ENCODE assay signal across 12 cellular contexts in genomic region chr15:82122754-82123400, GRCh38.
DNase-seq lines count a peak whose midpoint lies in the region; ATAC-seq and TF ChIP-seq lines count a peak whose summit lies in the region.
"Had no signal": no experiment of that assay in that cellular context is flagged by ENCODE, and none has a peak within 500 bp of the region (broad histone marks: within the 10 kb centered on the region; RNA-seq: fewer than 3 reads in every experiment).

No MANE protein-coding gene starts in this region.

- 0 out of 2 replicates have a peak, but pooled peaks cover 3% of the 10 kb centered on the region for H3K36me3 ChIP-seq in SJCRH30
- H3K36me3 ChIP-seq: pancreas had no signal

- H3K4me3 Mint-ChIP-seq in activated naive CD8-positive, alpha-beta T cell treated with anti-CD3 and anti-CD28 coated beads, Interleukin-2, amount 50 U/mL, for 24 hours, result no peak overlapping the region
- H3K4me3 Mint-ChIP-seq in activated naive CD4-positive, alpha-beta T cell treated with anti-CD3 and anti-CD28 coated beads, Interleukin-2, amount 10 ng/mL, durations not matched to agents 7 days and 5 days, result no peak overlapping the region
- H3K4me3 Mint-ChIP-seq: activated naive CD8-positive, alpha-beta T cell treated with anti-CD3 and anti-CD28 coated beads, Interleukin-2, amount 10 ng/mL, durations not matched to agents 7 days and 5 days had no signal

- no peaks in the 10 kb centered on the region for H3K4me1 Mint-ChIP-seq in activated naive CD8-positive, alpha-beta T cell treated with anti-CD3 and anti-CD28 coated beads, Interleukin-2, amount 50 U/mL, for 24 hours
- H3K4me1 Mint-ChIP-seq in activated naive CD4-positive, alpha-beta T cell treated with anti-CD3 and anti-CD28 coated beads, Interleukin-2, amount 10 ng/mL, durations not matched to agents 7 days and 5 days, result peaks cover 6% of the 10 kb centered on the region

- no peak overlapping the region for H3K27ac Mint-ChIP-seq in activated naive CD8-positive, alpha-beta T cell treated with anti-CD3 and anti-CD28 coated beads, Interleukin-2, amount 50 U/mL, for 24 hours
- H3K27ac Mint-ChIP-seq in activated naive CD4-positive, alpha-beta T cell treated with anti-CD3 and anti-CD28 coated beads, Interleukin-2, amount 10 ng/mL, durations not matched to agents 7 days and 5 days, result no peak overlapping the region
- H3K27ac Mint-ChIP-seq: activated naive CD8-positive, alpha-beta T cell treated with anti-CD3 and anti-CD28 coated beads, Interleukin-2, amount 10 ng/mL, durations not matched to agents 7 days and 5 days had no signal

- no peak for ATAC-seq in activated naive CD8-positive, alpha-beta T cell treated with anti-CD3 and anti-CD28 coated beads, Interleukin-2, amount 50 U/mL, for 24 hours
- ATAC-seq: heart right ventricle had no signal

- H3K4me1 ChIP-seq in SJCRH30, result peaks cover 18% of the 10 kb centered on the region
- H3K4me1 ChIP-seq: heart right ventricle, pancreas had no signal

- TF ChIP-seq CTCF in fibroblast of the aortic adventitia (IDR thresholded peaks at IDR 0.05; ENCODE audit: insufficient read depth, low read length), result no peak

- no peaks in the 10 kb centered on the region for H3K9me3 Mint-ChIP-seq in activated naive CD8-positive, alpha-beta T cell treated with anti-CD3 and anti-CD28 coated beads, Interleukin-2, amount 50 U/mL, for 24 hours
- H3K9me3 Mint-ChIP-seq in activated naive CD4-positive, alpha-beta T cell treated with anti-CD3 and anti-CD28 coated beads, Interleukin-2, amount 10 ng/mL, durations not matched to agents 7 days and 5 days, result no peaks in the 10 kb centered on the region
- H3K9me3 Mint-ChIP-seq: activated naive CD8-positive, alpha-beta T cell treated with anti-CD3 and anti-CD28 coated beads, Interleukin-2, amount 10 ng/mL, durations not matched to agents 7 days and 5 days had no signal

- DNase-seq in GM03348 (ENCODE audit: low spot score) (peak; percentile 86), SJCRH30 (peak; percentile 76 to 80), fibroblast of the aortic adventitia (ENCODE audit: low read depth) (peak; percentile 97), skeletal muscle cell (ENCODE audit: low read depth) (peak; percentile 94), NCI-H1436 (lab: John Stamatoyannopoulos, UW) (no peak), OCI-M2 (lab: John Stamatoyannopoulos, UW; ENCODE audit: unreplicated experiment) (no peak)
- DNase-seq in activated naive CD8-positive, alpha-beta T cell treated with anti-CD3 and anti-CD28 coated beads, Interleukin-2, amount 50 U/mL, for 24 hours, result no peak
- DNase-seq in activated naive CD4-positive, alpha-beta T cell treated with anti-CD3 and anti-CD28 coated beads, Interleukin-2, amount 10 ng/mL, durations not matched to agents 7 days and 5 days, result no peak
- DNase-seq: activated naive CD8-positive, alpha-beta T cell treated with anti-CD3 and anti-CD28 coated beads, Interleukin-2, amount 10 ng/mL, durations not matched to agents 7 days and 5 days; heart right ventricle; Karpas-422; pancreas had no signal

- peaks cover 10% of the 10 kb centered on the region for H3K36me3 Mint-ChIP-seq in activated naive CD8-positive, alpha-beta T cell treated with anti-CD3 and anti-CD28 coated beads, Interleukin-2, amount 50 U/mL, for 24 hours (ENCODE audit: low read depth)
- H3K36me3 Mint-ChIP-seq in activated naive CD4-positive, alpha-beta T cell treated with anti-CD3 and anti-CD28 coated beads, Interleukin-2, amount 10 ng/mL, durations not matched to agents 7 days and 5 days, result peaks cover 11% of the 10 kb centered on the region

- no peaks in the 10 kb centered on the region for H3K9me3 ChIP-seq in SJCRH30 (replicated peaks)
- H3K9me3 ChIP-seq: heart right ventricle, pancreas had no signal

- no peaks in the 10 kb centered on the region for H3K27me3 ChIP-seq in SJCRH30
- H3K27me3 ChIP-seq: heart right ventricle, pancreas had no signal

- CTCF ChIA-PET in activated naive CD4-positive, alpha-beta T cell treated with anti-CD3 and anti-CD28 coated beads, Interleukin-2, amount 10 ng/mL, durations not matched to agents 7 days and 5 days (lab: Charles Lee), result interaction anchor here (1.1 kb wide), 1 partner anchor 17 kb away, joined by 3 read pairs; no protein-coding TSS in a partner anchor

- peak overlapping the region; percentile 22; the same call in 1 of the 2 replicates for H3K27ac ChIP-seq in SJCRH30
- H3K27ac ChIP-seq: heart right ventricle, pancreas had no signal

- H3K27me3 Mint-ChIP-seq in activated naive CD8-positive, alpha-beta T cell treated with anti-CD3 and anti-CD28 coated beads, Interleukin-2, amount 50 U/mL, for 24 hours, result no peaks in the 10 kb centered on the region
- no peaks in the 10 kb centered on the region for H3K27me3 Mint-ChIP-seq in activated naive CD4-positive, alpha-beta T cell treated with anti-CD3 and anti-CD28 coated beads, Interleukin-2, amount 10 ng/mL, durations not matched to agents 7 days and 5 days
- H3K27me3 Mint-ChIP-seq: activated naive CD8-positive, alpha-beta T cell treated with anti-CD3 and anti-CD28 coated beads, Interleukin-2, amount 10 ng/mL, durations not matched to agents 7 days and 5 days had no signal

- H3K4me3 ChIP-seq in SJCRH30, result no peak overlapping the region
- H3K4me3 ChIP-seq in fibroblast of the aortic adventitia (ENCODE audit: low read depth, low read length), result no peak overlapping the region
- H3K4me3 ChIP-seq in skeletal muscle cell (ENCODE audit: low read depth, low read length), result no peak overlapping the region
- H3K4me3 ChIP-seq: heart right ventricle, pancreas had no signal

Comparison
In these comparisons a context has a peak if more than half of its experiments do, and no peak if none do; other contexts are left out.
1. DNase-seq: peak in GM03348 (single experiment), SJCRH30 (2 of 2), fibroblast of the aortic adventitia (single experiment) and skeletal muscle cell (single experiment); none in activated naive CD8-positive, alpha-beta T cell treated with anti-CD3 and anti-CD28 coated beads, Interleukin-2, amount 50 U/mL, for 24 hours (single experiment), NCI-H1436 (single experiment), activated naive CD4-positive, alpha-beta T cell treated with anti-CD3 and anti-CD28 coated beads, Interleukin-2, amount 10 ng/mL, durations not matched to agents 7 days and 5 days (single experiment) and OCI-M2 (single experiment).